In genomic region chr11:95699631-95700470, GRCh38 we compare ENCODE assay signal across 8 cellular contexts.
DNase-seq lines count a peak whose midpoint lies in the region; ATAC-seq and TF ChIP-seq lines count a peak whose summit lies in the region.

No MANE protein-coding gene starts in this region.

- no peak for TF ChIP-seq CTCF in PC-9 (conservative IDR thresholded peaks at IDR 0.05)
- TF ChIP-seq CTCF in ascending aorta (IDR thresholded peaks at IDR 0.05) = no peak

- DNase-seq in DMS 273 (lab: John Stamatoyannopoulos, UW; ENCODE audit: unreplicated experiment) = peak; percentile 48
- DNase-seq in PC-9 = no peak
- DNase-seq in iris pigment epithelial cell (ENCODE audit: low read depth) = peak; percentile 46
- no peak for DNase-seq in ureter (ENCODE audit: low spot score)
- DNase-seq in ascending aorta (ENCODE audit: low spot score in 2 of 2) = no peak
- DNase-seq in kidney glomerular epithelial cell (lab: John Stamatoyannopoulos, UW) = no peak

- H2AFZ ChIP-seq in PC-9 = peak overlapping the region; percentile 19; the same call in 1 of the 2 replicates

- no peaks in the 10 kb centered on the region for H3K4me1 ChIP-seq in PC-9 (replicated peaks; ENCODE audit: insufficient read depth)
- peaks cover 0 to 14% of the 10 kb centered on the region in 2 donors for H3K4me1 ChIP-seq in ascending aorta

- CTCF ChIA-PET in PC-9 (lab: Charles Lee) = no interaction called here

- peak; percentile 44 for ATAC-seq in GM21576 (IDR thresholded peaks at IDR 0.05; ENCODE audit: unreplicated experiment)
- no peak for ATAC-seq in HG02970 (IDR thresholded peaks at IDR 0.05; ENCODE audit: low FRiP score, unreplicated experiment)

- H3K9me3 ChIP-seq in PC-9 (ENCODE audit: insufficient read depth, low read depth) (no peaks in the 10 kb centered on the region), ascending aorta (no peaks in the 10 kb centered on the region)

- no peaks in the 10 kb centered on the region for H3K9me2 ChIP-seq in PC-9 (ENCODE audit: insufficient read depth)

- H3K4me3 ChIP-seq in PC-9 (no peak overlapping the region), ascending aorta (no peak overlapping the region)

- H3K27ac ChIP-seq in PC-9 = no peak overlapping the region
- peak overlapping the region in 1 of 2 donors; percentile 45 for H3K27ac ChIP-seq in ascending aorta

- BruUV-seq in PC-9 (replicated peaks; lab: Mats Ljungman, UMichigan) = no TSS peak

- H3K27me3 ChIP-seq in PC-9 (ENCODE audit: insufficient read depth, low read depth) = peaks cover 11% of the 10 kb centered on the region; the same call in 1 of the 2 replicates
- no peaks in the 10 kb centered on the region for H3K27me3 ChIP-seq in ascending aorta

- H3F3A ChIP-seq in PC-9 (ENCODE audit: insufficient read depth, low read depth) = no peaks in the 10 kb centered on the region

- POLR2A ChIA-PET in PC-9 (lab: Charles Lee; ENCODE audit: unreplicated experiment) = interaction anchor here (0.6 kb wide), 1 partner anchor 631 kb away, joined by 3 read pairs; no protein-coding TSS in a partner anchor

- H3K79me2 ChIP-seq in PC-9 (ENCODE audit: low read depth) = no peaks in the 10 kb centered on the region

- no peaks in the 10 kb centered on the region for H4K20me1 ChIP-seq in PC-9 (ENCODE audit: insufficient read depth)

- no peak overlapping the region for H3K4me2 ChIP-seq in PC-9

- intact Hi-C loops in PC-9 (cut with micrococcal nuclease; ENCODE audit: unreplicated experiment) = no loop called here
- intact Hi-C loops in ascending aorta (cut with DNase I) = loop anchor here (5.0 to 10.0 kb wide), 4 partner anchors 53 to 365 kb away; no protein-coding TSS in a partner anchor

- H3K36me3 ChIP-seq in PC-9 (ENCODE audit: low read depth) (no peaks in the 10 kb centered on the region), ascending aorta (no peaks in the 10 kb centered on the region)

Comparison
In these comparisons a context has a peak if more than half of its experiments do, and no peak if none do; other contexts are left out.
1. DNase-seq: peak in DMS 273 (single experiment) and iris pigment epithelial cell (single experiment); none in PC-9 (0 of 2), ureter (single experiment), ascending aorta (0 of 2) and kidney glomerular epithelial cell (single experiment).